ENCODE assay signal across 33 cellular contexts in genomic region chr22:50289151-50289941, GRCh38.
"Had no signal": no experiment of that assay in that cellular context is flagged by ENCODE, and none has a peak within 500 bp of the region (broad histone marks: within the 10 kb centered on the region; RNA-seq: fewer than 3 reads in every experiment).

No MANE protein-coding gene starts in this region.

- ATAC-seq: activated CD8-positive, alpha-beta T cell treated with anti-CD3 and anti-CD28 coated beads for 36 hours; activated T-cell treated with anti-CD3 and anti-CD28 coated beads, Interleukin-2, amount 50 U/mL, for 72 hours; activated T-helper 17 cell treated with anti-CD3 and anti-CD28 coated beads, Interleukin-2, amount 50 U/mL, for 72 hours; PC-3; Right ventricle myocardium inferior; SK-N-SH treated with all-trans-retinoic acid at 6 μM for 48 hours; T-cell; T-helper 17 cell had no signal

- H3K9me3 ChIP-seq: Peyer's patch had no signal

- DNase-seq: activated CD4-positive, alpha-beta T cell treated with anti-CD3 and anti-CD28 coated beads, Interleukin-2, amount 10 ng/mL, durations not matched to agents 24 days and 14 days; activated CD4-positive, alpha-beta T cell treated with anti-CD3 and anti-CD28 coated beads, Interleukin-2, amount 50 U/mL, for 4 hours; activated CD8-positive, alpha-beta T cell treated with anti-CD3 and anti-CD28 coated beads for 36 hours; activated effector memory CD4-positive, alpha-beta T cell treated with anti-CD3 and anti-CD28 coated beads, Interleukin-2, amount 50 U/mL, for 16 hours; activated naive CD4-positive, alpha-beta T cell; activated naive CD4-positive, alpha-beta T cell treated with anti-CD3 and anti-CD28 coated beads, Interleukin-2, amount 50 U/mL, for 16 hours; activated naive CD8-positive, alpha-beta T cell treated with anti-CD3 and anti-CD28 coated beads for 36 hours; activated T-cell treated with anti-CD3 and anti-CD28 coated beads, Interleukin-2, amount 50 U/mL, for 1 hour; activated T-cell treated with anti-CD3 and anti-CD28 coated beads, Interleukin-2, amount 50 U/mL, for 72 hours; amniotic stem cell; aorta; brain microvascular endothelial cell; central memory CD4-positive, alpha-beta T cell; Karpas-422; NCI-H1105; NCI-H1417 treated with DMSO at 0.1 percent for 48 hours; NCI-H187 treated with DMSO at 0.1 percent for 48 hours; NCI-H2081 treated with DMSO at 0.1 percent for 48 hours; NCI-H226; NCI-H446 treated with DMSO at 0.1 percent for 48 hours; NCI-H524; NCI-H69; NCI-H82; PC-3; Peyer's patch; RPMI8226; SIG-M5; T-cell; T-helper 17 cell; WERI-Rb-1 had no signal

- H3K27me3 ChIP-seq: brain microvascular endothelial cell, Peyer's patch had no signal

- H3K27ac ChIP-seq: brain microvascular endothelial cell, Peyer's patch, WERI-Rb-1 had no signal

- H3K4me3 ChIP-seq: Peyer's patch had no signal
